In the genomic region with DNA sequence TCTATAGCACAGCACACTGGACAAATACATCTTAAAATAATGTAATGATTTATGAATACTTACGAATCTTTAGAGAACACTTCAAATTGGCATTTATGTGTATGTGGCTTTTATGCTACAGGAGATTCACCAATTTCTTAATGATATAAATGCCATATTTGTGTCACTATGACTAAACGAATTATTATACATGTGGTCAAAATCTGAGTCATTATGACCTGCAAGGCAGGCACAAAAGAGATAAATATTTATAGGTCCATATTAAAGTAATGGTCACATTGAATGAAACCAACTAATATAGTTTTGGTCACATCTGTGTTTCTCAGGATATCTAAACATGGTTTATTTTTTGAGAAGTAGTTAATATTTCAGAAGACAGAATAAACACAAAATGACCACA, we compare ENCODE assay signal across 39 cellular contexts.
"Had no signal": no experiment of that assay in that cellular context is flagged by ENCODE, and none has a peak within 500 bp of the region (broad histone marks: within the 10 kb centered on the region; RNA-seq: fewer than 3 reads in every experiment).

No MANE protein-coding gene starts in this region.

- H3K27ac Mint-ChIP-seq: activated CD4-positive, alpha-beta memory T cell treated with anti-CD3 and anti-CD28 coated beads, Interleukin-2, amount 10 ng/mL, durations not matched to agents 7 days and 5 days; activated CD4-positive, alpha-beta T cell treated with anti-CD3 and anti-CD28 coated beads for 36 hours; activated CD4-positive, alpha-beta T cell treated with anti-CD3 and anti-CD28 coated beads, Interleukin-2, amount 10 ng/mL, durations not matched to agents 7 days and 5 days; activated CD8-positive, alpha-beta memory T cell treated with anti-CD3 and anti-CD28 coated beads, Interleukin-2, amount 10 ng/mL, durations not matched to agents 7 days and 5 days; activated CD8-positive, alpha-beta T cell treated with anti-CD3 and anti-CD28 coated beads, Interleukin-2, amount 10 ng/mL, durations not matched to agents 7 days and 5 days; activated naive CD4-positive, alpha-beta T cell treated with anti-CD3 and anti-CD28 coated beads, Interleukin-2, amount 10 ng/mL, durations not matched to agents 7 days and 5 days; activated naive CD4-positive, alpha-beta T cell treated with anti-CD3 and anti-CD28 coated beads, Interleukin-2, amount 50 U/mL, for 24 hours; activated naive CD8-positive, alpha-beta T cell; activated naive CD8-positive, alpha-beta T cell treated with anti-CD3 and anti-CD28 coated beads, Interleukin-2, amount 10 ng/mL, durations not matched to agents 7 days and 5 days; activated naive CD8-positive, alpha-beta T cell treated with anti-CD3 and anti-CD28 coated beads, Interleukin-2, amount 50 U/mL, for 24 hours; activated T-cell treated with anti-CD3 and anti-CD28 coated beads, Interleukin-2, amount 50 U/mL, for 24 hours; activated T-helper 2 cell treated with anti-CD3 and anti-CD28 coated beads, Interferon-gamma antibody, Interleukin-2, Interleukin-4, amounts not matched to agents 10 μg/mL and 5 μg/mL and 100 μg/mL, durations not matched to agents 14 hours and 24 hours and 36 hours; T-helper 1 cell treated with Interleukin-12 subunit alpha and Interleukin-12 subunit beta and Interleukin-4 antibody, amounts not matched to agents 30 μg/mL and 1 μg/mL, for 36 hours; T-helper 2 cell treated with Interferon-gamma antibody and Interleukin-4, amounts not matched to agents 5 μg/mL and 100 μg/mL, for 36 hours; WTC11 had no signal

- H3K4me1 Mint-ChIP-seq: activated CD4-positive, alpha-beta memory T cell treated with anti-CD3 and anti-CD28 coated beads, Interleukin-2, amount 10 ng/mL, durations not matched to agents 7 days and 5 days; activated CD4-positive, alpha-beta T cell treated with anti-CD3 and anti-CD28 coated beads for 36 hours; activated CD4-positive, alpha-beta T cell treated with anti-CD3 and anti-CD28 coated beads, Interleukin-2, amount 10 ng/mL, durations not matched to agents 7 days and 5 days; activated CD8-positive, alpha-beta memory T cell treated with anti-CD3 and anti-CD28 coated beads, Interleukin-2, amount 10 ng/mL, durations not matched to agents 7 days and 5 days; activated naive CD4-positive, alpha-beta T cell treated with anti-CD3 and anti-CD28 coated beads, Interleukin-2, amount 10 ng/mL, durations not matched to agents 7 days and 5 days; activated naive CD4-positive, alpha-beta T cell treated with anti-CD3 and anti-CD28 coated beads, Interleukin-2, amount 50 U/mL, for 24 hours; activated naive CD8-positive, alpha-beta T cell treated with anti-CD3 and anti-CD28 coated beads, Interleukin-2, amount 10 ng/mL, durations not matched to agents 7 days and 5 days; activated naive CD8-positive, alpha-beta T cell treated with anti-CD3 and anti-CD28 coated beads, Interleukin-2, amount 50 U/mL, for 24 hours; central memory CD8-positive, alpha-beta T cell had no signal

- ATAC-seq: activated CD4-positive, alpha-beta T cell treated with anti-CD3 and anti-CD28 coated beads for 36 hours; activated CD4-positive, CD25-positive, alpha-beta regulatory T cell treated with anti-CD3 and anti-CD28 coated beads, Interleukin-2, amount 50 U/mL, for 24 hours; activated CD8-positive, alpha-beta memory T cell treated with anti-CD3 and anti-CD28 coated beads, Interleukin-2, amount 10 ng/mL, durations not matched to agents 7 days and 5 days; activated CD8-positive, alpha-beta T cell treated with anti-CD3 and anti-CD28 coated beads, Interleukin-2, amount 10 ng/mL, durations not matched to agents 7 days and 5 days; activated naive CD8-positive, alpha-beta T cell treated with anti-CD3 and anti-CD28 coated beads, Interleukin-2, amount 50 U/mL, for 24 hours; body of pancreas; WTC11 had no signal

- H3K36me3 ChIP-seq: brain microvascular endothelial cell, breast epithelium, cardiac muscle cell, WERI-Rb-1 had no signal

- H3K4me1 ChIP-seq: body of pancreas, breast epithelium had no signal

- DNase-seq: activated CD4-positive, alpha-beta memory T cell treated with anti-CD3 and anti-CD28 coated beads, Interleukin-2, amount 10 ng/mL, durations not matched to agents 7 days and 5 days; activated CD4-positive, alpha-beta T cell treated with anti-CD3 and anti-CD28 coated beads for 1 hour; activated CD4-positive, alpha-beta T cell treated with anti-CD3 and anti-CD28 coated beads for 36 hours; activated CD4-positive, alpha-beta T cell treated with anti-CD3 and anti-CD28 coated beads for 48 hours; activated CD4-positive, alpha-beta T cell treated with anti-CD3 and anti-CD28 coated beads, Interleukin-2, amount 10 ng/mL, durations not matched to agents 7 days and 5 days; activated CD4-positive, alpha-beta T cell treated with anti-CD3 and anti-CD28 coated beads, Interleukin-2, amount 50 U/mL, for 48 hours; activated CD4-positive, CD25-positive, alpha-beta regulatory T cell; activated CD8-positive, alpha-beta memory T cell treated with anti-CD3 and anti-CD28 coated beads for 24 hours; activated CD8-positive, alpha-beta memory T cell treated with anti-CD3 and anti-CD28 coated beads, Interleukin-2, amount 10 ng/mL, durations not matched to agents 7 days and 5 days; activated CD8-positive, alpha-beta memory T cell treated with anti-CD3 and anti-CD28 coated beads, Interleukin-2, amount 50 U/mL, for 48 hours; activated CD8-positive, alpha-beta T cell treated with anti-CD3 and anti-CD28 coated beads, Interleukin-2, amount 10 ng/mL, durations not matched to agents 7 days and 5 days; activated effector memory CD4-positive, alpha-beta T cell treated with Interleukin-2 at 50 U/mL for 16 hours; activated gamma-delta T cell; activated naive CD4-positive, alpha-beta T cell treated with anti-CD3 and anti-CD28 coated beads, Interleukin-2, amount 10 ng/mL, durations not matched to agents 7 days and 5 days; activated naive CD4-positive, alpha-beta T cell treated with Interleukin-2 at 50 U/mL for 16 hours; activated naive CD8-positive, alpha-beta T cell treated with anti-CD3 and anti-CD28 coated beads, Interleukin-2, amount 10 ng/mL, durations not matched to agents 7 days and 5 days; activated naive CD8-positive, alpha-beta T cell treated with anti-CD3 and anti-CD28 coated beads, Interleukin-2, amount 50 U/mL, for 24 hours; activated T-cell treated with anti-CD3 and anti-CD28 coated beads, Interleukin-2, amount 50 U/mL, for 24 hours; activated T-cell treated with anti-CD3 and anti-CD28 coated beads, Interleukin-2, amount 50 U/mL, for 48 hours; amygdala; anterior cingulate cortex; body of pancreas; brain microvascular endothelial cell; caudate nucleus; cerebellar nuclear complex; T-helper 1 cell; T-helper 2 cell; T-helper 9 cell; WERI-Rb-1 had no signal

- H3K36me3 Mint-ChIP-seq: activated CD8-positive, alpha-beta memory T cell treated with anti-CD3 and anti-CD28 coated beads, Interleukin-2, amount 10 ng/mL, durations not matched to agents 7 days and 5 days; activated naive CD4-positive, alpha-beta T cell treated with anti-CD3 and anti-CD28 coated beads, Interleukin-2, amount 10 ng/mL, durations not matched to agents 7 days and 5 days; activated naive CD4-positive, alpha-beta T cell treated with anti-CD3 and anti-CD28 coated beads, Interleukin-2, amount 50 U/mL, for 24 hours; activated naive CD8-positive, alpha-beta T cell; activated naive CD8-positive, alpha-beta T cell treated with anti-CD3 and anti-CD28 coated beads, Interleukin-2, amount 10 ng/mL, durations not matched to agents 7 days and 5 days; WTC11 had no signal

- H3K4me3 Mint-ChIP-seq: activated CD4-positive, alpha-beta memory T cell treated with anti-CD3 and anti-CD28 coated beads, Interleukin-2, amount 10 ng/mL, durations not matched to agents 7 days and 5 days; activated CD4-positive, alpha-beta T cell treated with anti-CD3 and anti-CD28 coated beads for 36 hours; activated CD4-positive, alpha-beta T cell treated with anti-CD3 and anti-CD28 coated beads, Interleukin-2, amount 10 ng/mL, durations not matched to agents 7 days and 5 days; activated CD8-positive, alpha-beta memory T cell treated with anti-CD3 and anti-CD28 coated beads, Interleukin-2, amount 10 ng/mL, durations not matched to agents 7 days and 5 days; activated CD8-positive, alpha-beta T cell treated with anti-CD3 and anti-CD28 coated beads, Interleukin-2, amount 10 ng/mL, durations not matched to agents 7 days and 5 days; activated naive CD4-positive, alpha-beta T cell treated with anti-CD3 and anti-CD28 coated beads, Interleukin-2, amount 10 ng/mL, durations not matched to agents 7 days and 5 days; activated naive CD4-positive, alpha-beta T cell treated with anti-CD3 and anti-CD28 coated beads, Interleukin-2, amount 50 U/mL, for 24 hours; activated naive CD8-positive, alpha-beta T cell; activated naive CD8-positive, alpha-beta T cell treated with anti-CD3 and anti-CD28 coated beads, Interleukin-2, amount 10 ng/mL, durations not matched to agents 7 days and 5 days; activated naive CD8-positive, alpha-beta T cell treated with anti-CD3 and anti-CD28 coated beads, Interleukin-2, amount 50 U/mL, for 24 hours; activated T-cell treated with anti-CD3 and anti-CD28 coated beads, Interleukin-2, amount 50 U/mL, for 24 hours; central memory CD8-positive, alpha-beta T cell; T-helper 1 cell treated with Interleukin-12 subunit alpha and Interleukin-12 subunit beta and Interleukin-4 antibody, amounts not matched to agents 30 μg/mL and 1 μg/mL, for 36 hours; T-helper 2 cell treated with Interferon-gamma antibody and Interleukin-4, amounts not matched to agents 5 μg/mL and 100 μg/mL, for 36 hours; WTC11 had no signal

- H3K9me3 ChIP-seq: body of pancreas, breast epithelium had no signal

- H3K27me3 Mint-ChIP-seq: activated CD4-positive, alpha-beta memory T cell treated with anti-CD3 and anti-CD28 coated beads, Interleukin-2, amount 10 ng/mL, durations not matched to agents 7 days and 5 days; activated CD4-positive, alpha-beta T cell treated with anti-CD3 and anti-CD28 coated beads for 36 hours; activated CD4-positive, alpha-beta T cell treated with anti-CD3 and anti-CD28 coated beads, Interleukin-2, amount 10 ng/mL, durations not matched to agents 7 days and 5 days; activated CD8-positive, alpha-beta memory T cell treated with anti-CD3 and anti-CD28 coated beads, Interleukin-2, amount 10 ng/mL, durations not matched to agents 7 days and 5 days; activated naive CD4-positive, alpha-beta T cell treated with anti-CD3 and anti-CD28 coated beads, Interleukin-2, amount 10 ng/mL, durations not matched to agents 7 days and 5 days; activated naive CD4-positive, alpha-beta T cell treated with anti-CD3 and anti-CD28 coated beads, Interleukin-2, amount 50 U/mL, for 24 hours; activated naive CD8-positive, alpha-beta T cell treated with anti-CD3 and anti-CD28 coated beads, Interleukin-2, amount 10 ng/mL, durations not matched to agents 7 days and 5 days; activated naive CD8-positive, alpha-beta T cell treated with anti-CD3 and anti-CD28 coated beads, Interleukin-2, amount 50 U/mL, for 24 hours; activated T-cell treated with anti-CD3 and anti-CD28 coated beads, Interleukin-2, amount 50 U/mL, for 24 hours; central memory CD8-positive, alpha-beta T cell had no signal

- H3K27me3 ChIP-seq: body of pancreas, brain microvascular endothelial cell, breast epithelium, cardiac muscle cell had no signal

- H3K9me3 Mint-ChIP-seq: activated naive CD4-positive, alpha-beta T cell treated with anti-CD3 and anti-CD28 coated beads, Interleukin-2, amount 10 ng/mL, durations not matched to agents 7 days and 5 days; activated T-cell treated with anti-CD3 and anti-CD28 coated beads, Interleukin-2, amount 50 U/mL, for 24 hours; T-helper 2 cell treated with Interferon-gamma antibody and Interleukin-4, amounts not matched to agents 5 μg/mL and 100 μg/mL, for 36 hours had no signal

- H3K27ac ChIP-seq: body of pancreas, brain microvascular endothelial cell, breast epithelium, WERI-Rb-1 had no signal

- H3K4me3 ChIP-seq: body of pancreas, breast epithelium, cardiac muscle cell had no signal
